ENCODE assay signal across 27 cellular contexts in genomic region chr1:240925273-240925672, GRCh38.
"Had no signal": no experiment of that assay in that cellular context is flagged by ENCODE, and none has a peak within 500 bp of the region (broad histone marks: within the 10 kb centered on the region; RNA-seq: fewer than 3 reads in every experiment).

No MANE protein-coding gene starts in this region.

- H3K27me3 ChIP-seq: stomach, suprapubic skin, testis, thyroid gland, tibial artery, tibial nerve, transverse colon, upper lobe of left lung, upper lobe of right lung, uterus, vagina had no signal

- FAIRE-seq: urothelium cell line had no signal

- H3K4me3 ChIP-seq: stomach, suprapubic skin, testis, thoracic aorta, thyroid gland, tibial artery, tibial nerve, transverse colon, upper lobe of left lung, upper lobe of right lung, uterus, vagina had no signal

- DNase-seq: stimulated activated CD4-positive, alpha-beta T cell treated with anti-CD3 and anti-CD28 coated beads, Interleukin-2, amount 100 ng/mL, for 48 hours; stimulated activated CD4-positive, alpha-beta T cell treated with anti-CD3 and anti-CD28 coated beads, Interleukin-4, amount 100 ng/mL, for 1 hour; stimulated activated CD4-positive, alpha-beta T cell treated with anti-CD3 and anti-CD28 coated beads, Interleukin-4, amount 100 ng/mL, for 24 hours; stimulated activated CD4-positive, alpha-beta T cell treated with anti-CD3 and anti-CD28 coated beads, Interleukin-4, amount 100 ng/mL, for 4 hours; stimulated activated CD8-positive, alpha-beta memory T cell treated with anti-CD3 and anti-CD28 coated beads, Interleukin-4, amount 100 ng/mL, for 48 hours; stimulated activated naive B cell treated with anti-CD40 and anti-IgM and Interleukin-4, amounts not matched to agents 10 μg/mL and 1 μg/mL and 100 μg/mL, for 72 hours; stimulated activated naive CD4-positive, alpha-beta T cell; stimulated activated naive CD4-positive, alpha-beta T cell treated with Interleukin-2 at 50 U/mL for 16 hours; stimulated activated naive CD8-positive, alpha-beta T cell treated with anti-CD3 and anti-CD28 coated beads, Interleukin-15, amount 100 ng/mL, for 72 hours; stimulated activated naive CD8-positive, alpha-beta T cell treated with anti-CD3 and anti-CD28 coated beads, Interleukin-15, Interleukin-2, amounts not matched to agents 100 U/mL and 50 U/mL, for 24 hours; stomach; substantia nigra; testis; thyroid gland; tibial artery; transverse colon; trophoblast cell; upper lobe of left lung; upper lobe of right lung; uterus had no signal

- H3K4me1 ChIP-seq: stomach, suprapubic skin, testis, thyroid gland, tibial artery, tibial nerve, upper lobe of left lung, upper lobe of right lung, uterus, vagina had no signal

- ATAC-seq: stimulated activated effector memory CD8-positive, alpha-beta T cell treated with anti-CD3 and anti-CD28 coated beads, Interleukin-12 subunit alpha, Interleukin-12 subunit beta, amount 100 ng/mL, for 72 hours; stimulated activated memory B cell treated with anti-CD40 and anti-IgM and Interleukin-4, amounts not matched to agents 10 μg/mL and 1 μg/mL and 100 μg/mL, for 72 hours; stimulated activated naive B cell treated with anti-CD40 and anti-IgM and Interleukin-4, amounts not matched to agents 10 μg/mL and 1 μg/mL and 100 μg/mL, for 72 hours; stimulated activated naive CD8-positive, alpha-beta T cell treated with anti-CD3 and anti-CD28 coated beads, Interleukin-15, amount 100 ng/mL, for 72 hours; stimulated activated naive CD8-positive, alpha-beta T cell treated with anti-CD3 and anti-CD28 coated beads, Interleukin-15, Interleukin-2, amounts not matched to agents 100 U/mL and 50 U/mL, for 24 hours; upper lobe of right lung had no signal

- H3K27ac ChIP-seq: stomach, suprapubic skin, testis, thoracic aorta, thyroid gland, tibial artery, tibial nerve, transverse colon, upper lobe of left lung, upper lobe of right lung, uterus, vagina had no signal

- H3K9me3 ChIP-seq: stomach, testis, thoracic aorta, thyroid gland, tibial artery, transverse colon, upper lobe of left lung, upper lobe of right lung, uterus, vagina had no signal

- H3K36me3 ChIP-seq: stomach, suprapubic skin, thoracic aorta, thyroid gland, tibial artery, tibial nerve, transverse colon, upper lobe of left lung, upper lobe of right lung, uterus, vagina had no signal
